ENCODE assay signal across 2 cellular contexts in the genomic region with DNA sequence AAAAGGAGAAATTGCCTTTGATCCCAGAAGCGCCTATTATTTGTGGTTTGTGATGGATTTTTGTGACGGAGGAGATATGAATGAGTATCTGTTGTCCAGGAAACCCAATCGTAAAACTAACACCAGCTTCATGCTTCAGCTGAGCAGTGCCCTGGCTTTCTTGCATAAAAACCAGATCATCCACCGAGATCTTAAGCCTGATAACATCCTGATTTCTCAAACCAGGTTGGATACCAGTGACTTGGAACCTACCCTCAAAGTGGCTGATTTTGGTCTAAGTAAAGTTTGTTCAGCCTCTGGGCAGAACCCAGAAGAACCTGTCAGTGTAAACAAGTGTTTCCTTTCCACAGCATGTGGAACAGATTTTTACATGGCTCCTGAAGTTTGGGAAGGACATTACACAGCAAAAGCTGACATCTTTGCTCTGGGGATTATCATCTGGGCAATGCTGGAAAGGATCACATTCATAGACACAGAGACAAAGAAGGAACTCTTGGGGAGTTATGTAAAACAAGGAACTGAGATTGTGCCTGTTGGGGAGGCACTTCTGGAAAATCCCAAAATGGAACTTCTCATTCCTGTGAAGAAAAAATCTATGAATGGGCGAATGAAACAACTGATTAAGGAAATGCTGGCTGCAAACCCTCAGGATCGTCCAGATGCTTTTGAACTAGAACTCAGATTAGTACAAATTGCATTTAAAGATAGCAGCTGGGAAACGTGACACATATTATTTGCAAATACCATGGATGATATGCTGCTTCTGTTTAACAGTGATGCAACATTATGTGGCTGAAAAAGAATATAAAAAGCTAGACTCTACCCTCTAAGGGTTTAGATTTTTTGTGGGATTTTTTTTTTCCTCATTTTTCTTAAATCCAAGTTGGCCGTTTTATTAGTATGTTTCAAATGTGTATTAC.
TF ChIP-seq lines count a peak whose summit lies in the region.

No MANE protein-coding gene starts in this region.

TF ChIP-seq in HEK293, 187 proteins besides CTCF, POLR2A, EP300 and RAD21 (continued from another document):
- TF ChIP-seq, protein P1, sequence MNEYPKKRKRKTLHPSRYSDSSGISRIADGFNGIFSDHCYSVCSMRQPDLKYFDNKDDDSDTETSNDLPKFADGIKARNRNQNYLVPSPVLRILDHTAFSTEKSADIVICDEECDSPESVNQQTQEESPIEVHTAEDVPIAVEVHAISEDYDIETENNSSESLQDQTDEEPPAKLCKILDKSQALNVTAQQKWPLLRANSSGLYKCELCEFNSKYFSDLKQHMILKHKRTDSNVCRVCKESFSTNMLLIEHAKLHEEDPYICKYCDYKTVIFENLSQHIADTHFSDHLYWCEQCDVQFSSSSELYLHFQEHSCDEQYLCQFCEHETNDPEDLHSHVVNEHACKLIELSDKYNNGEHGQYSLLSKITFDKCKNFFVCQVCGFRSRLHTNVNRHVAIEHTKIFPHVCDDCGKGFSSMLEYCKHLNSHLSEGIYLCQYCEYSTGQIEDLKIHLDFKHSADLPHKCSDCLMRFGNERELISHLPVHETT (tag by site-specific recombination; IDR thresholded peaks at IDR 0.05): 0 out of 2 replicates have a peak, but pooled peaks have one; percentile 2
- TF ChIP-seq ZNF529 (tag by site-specific recombination; IDR thresholded peaks at IDR 0.05; ENCODE audit: insufficient replicate concordance): no peak
- TF ChIP-seq ZNF76 (tag by site-specific recombination; IDR thresholded peaks at IDR 0.05; ENCODE audit: borderline replicate concordance, low read depth): no peak
- TF ChIP-seq OSR2 (tag by site-specific recombination; IDR thresholded peaks at IDR 0.05): no peak
- TF ChIP-seq, protein P2, sequence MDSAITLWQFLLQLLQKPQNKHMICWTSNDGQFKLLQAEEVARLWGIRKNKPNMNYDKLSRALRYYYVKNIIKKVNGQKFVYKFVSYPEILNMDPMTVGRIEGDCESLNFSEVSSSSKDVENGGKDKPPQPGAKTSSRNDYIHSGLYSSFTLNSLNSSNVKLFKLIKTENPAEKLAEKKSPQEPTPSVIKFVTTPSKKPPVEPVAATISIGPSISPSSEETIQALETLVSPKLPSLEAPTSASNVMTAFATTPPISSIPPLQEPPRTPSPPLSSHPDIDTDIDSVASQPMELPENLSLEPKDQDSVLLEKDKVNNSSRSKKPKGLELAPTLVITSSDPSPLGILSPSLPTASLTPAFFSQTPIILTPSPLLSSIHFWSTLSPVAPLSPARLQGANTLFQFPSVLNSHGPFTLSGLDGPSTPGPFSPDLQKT (IDR thresholded peaks at IDR 0.05; ENCODE audit: borderline replicate concordance, low read depth, low read length): no peak
- TF ChIP-seq ZNF202 (tag by site-specific recombination; IDR thresholded peaks at IDR 0.05; ENCODE audit: borderline replicate concordance): no peak
- TF ChIP-seq SP3 (tag by site-specific recombination; IDR thresholded peaks at IDR 0.05): no peak
- TF ChIP-seq ZNF114 (tag by site-specific recombination; IDR thresholded peaks at IDR 0.05): no peak
- TF ChIP-seq ZNF121 (tag by site-specific recombination; IDR thresholded peaks at IDR 0.05): no peak
- peak; percentile 22; the same call in 1 of the 2 replicates for TF ChIP-seq SP7 (tag by site-specific recombination; IDR thresholded peaks at IDR 0.05)
- TF ChIP-seq, protein P3, sequence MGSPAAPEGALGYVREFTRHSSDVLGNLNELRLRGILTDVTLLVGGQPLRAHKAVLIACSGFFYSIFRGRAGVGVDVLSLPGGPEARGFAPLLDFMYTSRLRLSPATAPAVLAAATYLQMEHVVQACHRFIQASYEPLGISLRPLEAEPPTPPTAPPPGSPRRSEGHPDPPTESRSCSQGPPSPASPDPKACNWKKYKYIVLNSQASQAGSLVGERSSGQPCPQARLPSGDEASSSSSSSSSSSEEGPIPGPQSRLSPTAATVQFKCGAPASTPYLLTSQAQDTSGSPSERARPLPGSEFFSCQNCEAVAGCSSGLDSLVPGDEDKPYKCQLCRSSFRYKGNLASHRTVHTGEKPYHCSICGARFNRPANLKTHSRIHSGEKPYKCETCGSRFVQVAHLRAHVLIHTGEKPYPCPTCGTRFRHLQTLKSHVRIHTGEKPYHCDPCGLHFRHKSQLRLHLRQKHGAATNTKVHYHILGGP (tag by site-specific recombination; IDR thresholded peaks at IDR 0.05): no peak
- TF ChIP-seq ZIC2 (tag by site-specific recombination; IDR thresholded peaks at IDR 0.05): no peak
- TF ChIP-seq, protein P4, sequence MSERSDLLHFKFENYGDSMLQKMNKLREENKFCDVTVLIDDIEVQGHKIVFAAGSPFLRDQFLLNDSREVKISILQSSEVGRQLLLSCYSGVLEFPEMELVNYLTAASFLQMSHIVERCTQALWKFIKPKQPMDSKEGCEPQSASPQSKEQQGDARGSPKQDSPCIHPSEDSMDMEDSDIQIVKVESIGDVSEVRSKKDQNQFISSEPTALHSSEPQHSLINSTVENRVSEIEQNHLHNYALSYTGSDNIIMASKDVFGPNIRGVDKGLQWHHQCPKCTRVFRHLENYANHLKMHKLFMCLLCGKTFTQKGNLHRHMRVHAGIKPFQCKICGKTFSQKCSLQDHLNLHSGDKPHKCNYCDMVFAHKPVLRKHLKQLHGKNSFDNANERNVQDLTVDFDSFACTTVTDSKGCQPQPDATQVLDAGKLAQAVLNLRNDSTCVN (tag by site-specific recombination; optimal IDR thresholded peaks at IDR 0.05): no peak
TF ChIP-seq in HEK293: peak in this region for 5.

TF ChIP-seq in K562, 482 proteins besides CTCF, POLR2A, EP300 and RAD21 (continued from another document and continues in another):
- TF ChIP-seq, protein P5, sequence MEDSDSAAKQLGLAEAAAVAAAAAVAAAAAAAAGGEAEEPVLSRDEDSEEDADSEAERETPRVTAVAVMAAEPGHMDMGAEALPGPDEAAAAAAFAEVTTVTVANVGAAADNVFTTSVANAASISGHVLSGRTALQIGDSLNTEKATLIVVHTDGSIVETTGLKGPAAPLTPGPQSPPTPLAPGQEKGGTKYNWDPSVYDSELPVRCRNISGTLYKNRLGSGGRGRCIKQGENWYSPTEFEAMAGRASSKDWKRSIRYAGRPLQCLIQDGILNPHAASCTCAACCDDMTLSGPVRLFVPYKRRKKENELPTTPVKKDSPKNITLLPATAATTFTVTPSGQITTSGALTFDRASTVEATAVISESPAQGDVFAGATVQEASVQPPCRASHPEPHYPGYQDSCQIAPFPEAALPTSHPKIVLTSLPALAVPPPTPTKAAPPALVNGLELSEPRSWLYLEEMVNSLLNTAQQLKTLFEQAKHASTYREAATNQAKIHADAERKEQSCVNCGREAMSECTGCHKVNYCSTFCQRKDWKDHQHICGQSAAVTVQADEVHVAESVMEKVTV (CRISPR knock-in tag; IDR thresholded peaks at IDR 0.05): no peak
- TF ChIP-seq ATF7 (IDR thresholded peaks at IDR 0.05): no peak; the same call in 1 of the 2 replicates
- no peak for TF ChIP-seq BDP1 (IDR thresholded peaks at IDR 0.05; ENCODE audit: insufficient read depth, insufficient read length)
- TF ChIP-seq SMARCC2 (IDR thresholded peaks at IDR 0.05; ENCODE audit: low read depth): no peak
- TF ChIP-seq, protein P6, sequence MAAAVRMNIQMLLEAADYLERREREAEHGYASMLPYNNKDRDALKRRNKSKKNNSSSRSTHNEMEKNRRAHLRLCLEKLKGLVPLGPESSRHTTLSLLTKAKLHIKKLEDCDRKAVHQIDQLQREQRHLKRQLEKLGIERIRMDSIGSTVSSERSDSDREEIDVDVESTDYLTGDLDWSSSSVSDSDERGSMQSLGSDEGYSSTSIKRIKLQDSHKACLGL (CRISPR knock-in tag; IDR thresholded peaks at IDR 0.05; ENCODE audit: borderline replicate concordance, poor library complexity, severe bottlenecking): no peak
- TF ChIP-seq SRSF7 (optimal IDR thresholded peaks at IDR 0.05; ENCODE audit: low read depth, low read length): no peak
- TF ChIP-seq ZNF830 (CRISPR knock-in tag; IDR thresholded peaks at IDR 0.05): no peak
- no peak for TF ChIP-seq FIP1L1 (IDR thresholded peaks at IDR 0.05; ENCODE audit: low read depth, low read length, poor library complexity, severe bottlenecking)
- no peak for TF ChIP-seq ZNF324 (CRISPR knock-in tag; IDR thresholded peaks at IDR 0.05)
- TF ChIP-seq, protein P7, sequence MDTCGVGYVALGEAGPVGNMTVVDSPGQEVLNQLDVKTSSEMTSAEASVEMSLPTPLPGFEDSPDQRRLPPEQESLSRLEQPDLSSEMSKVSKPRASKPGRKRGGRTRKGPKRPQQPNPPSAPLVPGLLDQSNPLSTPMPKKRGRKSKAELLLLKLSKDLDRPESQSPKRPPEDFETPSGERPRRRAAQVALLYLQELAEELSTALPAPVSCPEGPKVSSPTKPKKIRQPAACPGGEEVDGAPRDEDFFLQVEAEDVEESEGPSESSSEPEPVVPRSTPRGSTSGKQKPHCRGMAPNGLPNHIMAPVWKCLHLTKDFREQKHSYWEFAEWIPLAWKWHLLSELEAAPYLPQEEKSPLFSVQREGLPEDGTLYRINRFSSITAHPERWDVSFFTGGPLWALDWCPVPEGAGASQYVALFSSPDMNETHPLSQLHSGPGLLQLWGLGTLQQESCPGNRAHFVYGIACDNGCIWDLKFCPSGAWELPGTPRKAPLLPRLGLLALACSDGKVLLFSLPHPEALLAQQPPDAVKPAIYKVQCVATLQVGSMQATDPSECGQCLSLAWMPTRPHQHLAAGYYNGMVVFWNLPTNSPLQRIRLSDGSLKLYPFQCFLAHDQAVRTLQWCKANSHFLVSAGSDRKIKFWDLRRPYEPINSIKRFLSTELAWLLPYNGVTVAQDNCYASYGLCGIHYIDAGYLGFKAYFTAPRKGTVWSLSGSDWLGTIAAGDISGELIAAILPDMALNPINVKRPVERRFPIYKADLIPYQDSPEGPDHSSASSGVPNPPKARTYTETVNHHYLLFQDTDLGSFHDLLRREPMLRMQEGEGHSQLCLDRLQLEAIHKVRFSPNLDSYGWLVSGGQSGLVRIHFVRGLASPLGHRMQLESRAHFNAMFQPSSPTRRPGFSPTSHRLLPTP (IDR thresholded peaks at IDR 0.05; ENCODE audit: borderline replicate concordance, extremely low read depth, insufficient read length): no peak
- no peak for TF ChIP-seq SRF (CRISPR knock-in tag; IDR thresholded peaks at IDR 0.05)
- no peak for TF ChIP-seq ZNF778 (CRISPR knock-in tag; IDR thresholded peaks at IDR 0.05)
- TF ChIP-seq PCBP1 (IDR thresholded peaks at IDR 0.05; ENCODE audit: low read depth, low read length, poor library complexity, severe bottlenecking): no peak
- no peak for TF ChIP-seq RBM25 (IDR thresholded peaks at IDR 0.05; ENCODE audit: low read depth, low read length, severe bottlenecking)
- TF ChIP-seq SIN3B (IDR thresholded peaks at IDR 0.05; ENCODE audit: low read depth): no peak
- no peak for TF ChIP-seq TAF15 (IDR thresholded peaks at IDR 0.05; ENCODE audit: low read depth, low read length)
- TF ChIP-seq, protein P8, sequence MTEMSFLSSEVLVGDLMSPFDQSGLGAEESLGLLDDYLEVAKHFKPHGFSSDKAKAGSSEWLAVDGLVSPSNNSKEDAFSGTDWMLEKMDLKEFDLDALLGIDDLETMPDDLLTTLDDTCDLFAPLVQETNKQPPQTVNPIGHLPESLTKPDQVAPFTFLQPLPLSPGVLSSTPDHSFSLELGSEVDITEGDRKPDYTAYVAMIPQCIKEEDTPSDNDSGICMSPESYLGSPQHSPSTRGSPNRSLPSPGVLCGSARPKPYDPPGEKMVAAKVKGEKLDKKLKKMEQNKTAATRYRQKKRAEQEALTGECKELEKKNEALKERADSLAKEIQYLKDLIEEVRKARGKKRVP (CRISPR knock-in tag; IDR thresholded peaks at IDR 0.05): no peak
- TF ChIP-seq RFX1 (IDR thresholded peaks at IDR 0.05): peak; percentile 26
- TF ChIP-seq TSC22D4 (tag; IDR thresholded peaks at IDR 0.05): no peak
- no peak for TF ChIP-seq HMG20A (CRISPR knock-in tag; conservative IDR thresholded peaks at IDR 0.05)
- no peak for TF ChIP-seq KAT2B (IDR thresholded peaks at IDR 0.05; ENCODE audit: low read depth, low read length)
- TF ChIP-seq, protein P9, sequence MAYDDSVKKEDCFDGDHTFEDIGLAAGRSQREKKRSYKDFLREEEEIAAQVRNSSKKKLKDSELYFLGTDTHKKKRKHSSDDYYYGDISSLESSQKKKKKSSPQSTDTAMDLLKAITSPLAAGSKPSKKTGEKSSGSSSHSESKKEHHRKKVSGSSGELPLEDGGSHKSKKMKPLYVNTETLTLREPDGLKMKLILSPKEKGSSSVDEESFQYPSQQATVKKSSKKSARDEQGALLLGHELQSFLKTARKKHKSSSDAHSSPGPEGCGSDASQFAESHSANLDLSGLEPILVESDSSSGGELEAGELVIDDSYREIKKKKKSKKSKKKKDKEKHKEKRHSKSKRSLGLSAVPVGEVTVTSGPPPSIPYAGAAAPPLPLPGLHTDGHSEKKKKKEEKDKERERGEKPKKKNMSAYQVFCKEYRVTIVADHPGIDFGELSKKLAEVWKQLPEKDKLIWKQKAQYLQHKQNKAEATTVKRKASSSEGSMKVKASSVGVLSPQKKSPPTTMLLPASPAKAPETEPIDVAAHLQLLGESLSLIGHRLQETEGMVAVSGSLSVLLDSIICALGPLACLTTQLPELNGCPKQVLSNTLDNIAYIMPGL (CRISPR knock-in tag; IDR thresholded peaks at IDR 0.05): no peak
- TF ChIP-seq, protein P10, sequence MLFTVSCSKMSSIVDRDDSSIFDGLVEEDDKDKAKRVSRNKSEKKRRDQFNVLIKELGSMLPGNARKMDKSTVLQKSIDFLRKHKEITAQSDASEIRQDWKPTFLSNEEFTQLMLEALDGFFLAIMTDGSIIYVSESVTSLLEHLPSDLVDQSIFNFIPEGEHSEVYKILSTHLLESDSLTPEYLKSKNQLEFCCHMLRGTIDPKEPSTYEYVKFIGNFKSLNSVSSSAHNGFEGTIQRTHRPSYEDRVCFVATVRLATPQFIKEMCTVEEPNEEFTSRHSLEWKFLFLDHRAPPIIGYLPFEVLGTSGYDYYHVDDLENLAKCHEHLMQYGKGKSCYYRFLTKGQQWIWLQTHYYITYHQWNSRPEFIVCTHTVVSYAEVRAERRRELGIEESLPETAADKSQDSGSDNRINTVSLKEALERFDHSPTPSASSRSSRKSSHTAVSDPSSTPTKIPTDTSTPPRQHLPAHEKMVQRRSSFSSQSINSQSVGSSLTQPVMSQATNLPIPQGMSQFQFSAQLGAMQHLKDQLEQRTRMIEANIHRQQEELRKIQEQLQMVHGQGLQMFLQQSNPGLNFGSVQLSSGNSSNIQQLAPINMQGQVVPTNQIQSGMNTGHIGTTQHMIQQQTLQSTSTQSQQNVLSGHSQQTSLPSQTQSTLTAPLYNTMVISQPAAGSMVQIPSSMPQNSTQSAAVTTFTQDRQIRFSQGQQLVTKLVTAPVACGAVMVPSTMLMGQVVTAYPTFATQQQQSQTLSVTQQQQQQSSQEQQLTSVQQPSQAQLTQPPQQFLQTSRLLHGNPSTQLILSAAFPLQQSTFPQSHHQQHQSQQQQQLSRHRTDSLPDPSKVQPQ (CRISPR knock-in tag; IDR thresholded peaks at IDR 0.05; ENCODE audit: borderline replicate concordance): no peak
- no peak for TF ChIP-seq RB1 (IDR thresholded peaks at IDR 0.05; ENCODE audit: low read depth)
- TF ChIP-seq EZH2 (IDR thresholded peaks at IDR 0.05; ENCODE audit: borderline replicate concordance, low read depth, low read length): no peak
- 0 out of 2 replicates have a peak, but pooled peaks have one; percentile 72 for TF ChIP-seq ZNF175 (CRISPR knock-in tag; IDR thresholded peaks at IDR 0.05; ENCODE audit: low read depth)
- TF ChIP-seq CBFA2T2 (conservative IDR thresholded peaks at IDR 0.05): no peak; the same call in 1 of the 2 replicates
- TF ChIP-seq TEAD4 (IDR thresholded peaks at IDR 0.05; ENCODE audit: low read length): peak; percentile 77
- no peak for TF ChIP-seq TEAD4 (CRISPR knock-in tag; IDR thresholded peaks at IDR 0.05; ENCODE audit: borderline replicate concordance)
- TF ChIP-seq SUPT5H (IDR thresholded peaks at IDR 0.05): no peak
- no peak for TF ChIP-seq LARP7 (IDR thresholded peaks at IDR 0.05)
- no peak for TF ChIP-seq RBFOX2 (IDR thresholded peaks at IDR 0.05; ENCODE audit: low read depth, low read length)
- TF ChIP-seq, protein P11, sequence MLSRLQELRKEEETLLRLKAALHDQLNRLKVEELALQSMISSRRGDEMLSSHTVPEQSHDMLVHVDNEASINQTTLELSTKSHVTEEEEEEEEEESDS (CRISPR knock-in tag; IDR thresholded peaks at IDR 0.05): no peak
- TF ChIP-seq ILK (tag; IDR thresholded peaks at IDR 0.05; ENCODE audit: borderline replicate concordance, low read depth): no peak
